In genomic region chr2:57075226-57075625, GRCh38 we compare ENCODE assay signal across 30 cellular contexts.
DNase-seq lines count a peak whose midpoint lies in the region; ATAC-seq and TF ChIP-seq lines count a peak whose summit lies in the region.
"Had no signal": no experiment of that assay in that cellular context is flagged by ENCODE, and none has a peak within 500 bp of the region (broad histone marks: within the 10 kb centered on the region; RNA-seq: fewer than 3 reads in every experiment).

No MANE protein-coding gene starts in this region.

- no peaks in the 10 kb centered on the region for H3K27me3 Mint-ChIP-seq in Calu3 (ENCODE audit: unreplicated experiment)
- H3K27me3 Mint-ChIP-seq in effector memory CD8-positive, alpha-beta T cell, result no peaks in the 10 kb centered on the region
- H3K27me3 Mint-ChIP-seq: activated CD4-positive, alpha-beta T cell treated with anti-CD3 and anti-CD28 coated beads, Interleukin-2, amount 10 ng/mL, durations not matched to agents 7 days and 5 days; memory B cell; stimulated activated naive CD8-positive, alpha-beta T cell treated with anti-CD3 and anti-CD28 coated beads, Interleukin-15, amount 100 ng/mL, for 72 hours had no signal

- intact Hi-C loops in Calu3 (cut with micrococcal nuclease; ENCODE audit: unreplicated experiment), result no loop called here

- peaks cover 4% of the 10 kb centered on the region for H3K9me3 Mint-ChIP-seq in Calu3 (ENCODE audit: low read depth, unreplicated experiment)
- H3K9me3 Mint-ChIP-seq in effector memory CD8-positive, alpha-beta T cell, result peaks cover 17 to 21% of the 10 kb centered on the region in 2 donors
- H3K9me3 Mint-ChIP-seq: neural crest cell had no signal

- ATAC-seq in GM21390 (IDR thresholded peaks at IDR 0.05; ENCODE audit: unreplicated experiment) (no peak), HG02970 (IDR thresholded peaks at IDR 0.05; ENCODE audit: low FRiP score, unreplicated experiment) (no peak)
- ATAC-seq in effector memory CD8-positive, alpha-beta T cell (replicated peaks), result no peak
- ATAC-seq: CD8-positive, alpha-beta T cell; heart right ventricle; pancreas; stimulated activated naive CD8-positive, alpha-beta T cell treated with anti-CD3 and anti-CD28 coated beads, Interleukin-15, amount 100 ng/mL, for 72 hours had no signal

- H3K27ac Mint-ChIP-seq in Calu3 (ENCODE audit: unreplicated experiment), result peak overlapping the region; percentile 46
- H3K27ac Mint-ChIP-seq in effector memory CD8-positive, alpha-beta T cell, result no peak overlapping the region
- H3K27ac Mint-ChIP-seq: activated CD4-positive, alpha-beta T cell treated with anti-CD3 and anti-CD28 coated beads, Interleukin-2, amount 10 ng/mL, durations not matched to agents 7 days and 5 days; CD8-positive, alpha-beta T cell; memory B cell; stimulated activated naive CD8-positive, alpha-beta T cell treated with anti-CD3 and anti-CD28 coated beads, Interleukin-15, amount 100 ng/mL, for 72 hours had no signal

- DNase-seq in Calu3, result no peak
- peak; percentile 11 for DNase-seq in H4 (ENCODE audit: low spot score)
- DNase-seq in NCI-H226, result peak; percentile 38
- DNase-seq in epithelial cell of prostate (ENCODE audit: low read depth, low spot score), result peak; percentile 29
- DNase-seq in CD1c-positive myeloid dendritic cell (ENCODE audit: extremely low spot score), result no peak
- no peak for DNase-seq in effector memory CD8-positive, alpha-beta T cell
- DNase-seq: activated CD4-positive, alpha-beta T cell treated with anti-CD3 and anti-CD28 coated beads, Interleukin-2, amount 10 ng/mL, durations not matched to agents 7 days and 5 days; activated T-cell treated with anti-CD3 and anti-CD28 coated beads, Interleukin-2, amount 50 U/mL, for 48 hours; brain microvascular endothelial cell; CD8-positive, alpha-beta T cell; GDM1; heart right ventricle; IMR-90; NCI-H1092; NCI-H187; NCI-H345; pancreas; PC-9; retina; SHP77 treated with DMSO at 0.1 percent for 48 hours; small intestine; stimulated activated CD8-positive, alpha-beta memory T cell treated with anti-CD3 and anti-CD28 coated beads, Interleukin-4, amount 100 ng/mL, for 48 hours; stimulated activated naive CD8-positive, alpha-beta T cell treated with anti-CD3 and anti-CD28 coated beads, Interleukin-15, amount 100 ng/mL, for 72 hours; SW 1271; T1000; thyroid gland had no signal

- peaks cover 41% of the 10 kb centered on the region for H3K4me1 Mint-ChIP-seq in Calu3 (ENCODE audit: low read depth, unreplicated experiment)
- H3K4me1 Mint-ChIP-seq in effector memory CD8-positive, alpha-beta T cell (ENCODE audit: low read depth in 2 of 2), result no peaks in the 10 kb centered on the region
- H3K4me1 Mint-ChIP-seq: activated CD4-positive, alpha-beta T cell treated with anti-CD3 and anti-CD28 coated beads, Interleukin-2, amount 10 ng/mL, durations not matched to agents 7 days and 5 days; memory B cell; neural crest cell; stimulated activated naive CD8-positive, alpha-beta T cell treated with anti-CD3 and anti-CD28 coated beads, Interleukin-15, amount 100 ng/mL, for 72 hours had no signal

- BruUV-seq in Calu3 (replicated peaks; lab: Mats Ljungman, UMichigan), result no TSS peak

- H3K36me3 Mint-ChIP-seq in Calu3 (ENCODE audit: insufficient read depth, unreplicated experiment), result peaks cover 5% of the 10 kb centered on the region
- no peaks in the 10 kb centered on the region for H3K36me3 Mint-ChIP-seq in effector memory CD8-positive, alpha-beta T cell (ENCODE audit: insufficient read depth)
- H3K36me3 Mint-ChIP-seq: CD8-positive, alpha-beta T cell; memory B cell had no signal

- no peak for TF ChIP-seq CTCF in Calu3 (IDR thresholded peaks at IDR 0.05; ENCODE audit: unreplicated experiment)

- H3K4me3 Mint-ChIP-seq in Calu3 (ENCODE audit: low read depth, unreplicated experiment), result no peak overlapping the region
- H3K4me3 Mint-ChIP-seq in effector memory CD8-positive, alpha-beta T cell, result no peak overlapping the region
- H3K4me3 Mint-ChIP-seq: activated CD4-positive, alpha-beta T cell treated with anti-CD3 and anti-CD28 coated beads, Interleukin-2, amount 10 ng/mL, durations not matched to agents 7 days and 5 days; CD8-positive, alpha-beta T cell; memory B cell; neural crest cell; stimulated activated naive CD8-positive, alpha-beta T cell treated with anti-CD3 and anti-CD28 coated beads, Interleukin-15, amount 100 ng/mL, for 72 hours had no signal

- H3K27ac ChIP-seq in epithelial cell of prostate, result no peak overlapping the region
- H3K27ac ChIP-seq: brain microvascular endothelial cell, heart right ventricle, pancreas, PC-9, thyroid gland had no signal

- CTCF ChIA-PET in Calu3 (lab: Charles Lee), result no interaction called here

Comparison
In these comparisons a context has a peak if more than half of its experiments do, and no peak if none do; other contexts are left out.
1. DNase-seq: peak in H4 (single experiment), NCI-H226 (single experiment) and epithelial cell of prostate (single experiment); none in Calu3 (single experiment), CD1c-positive myeloid dendritic cell (single experiment) and effector memory CD8-positive, alpha-beta T cell (0 of 3).